ENCODE assay signal across 8 cellular contexts in genomic region chr1:45686081-45687013, GRCh38. TPM values are rescaled to one million over a fixed set of nuclear protein-coding genes. Genes with fewer than 3 reads are reported as not detected.
DNase-seq lines count a peak whose midpoint lies in the region; ATAC-seq and TF ChIP-seq lines count a peak whose summit lies in the region.

GPBP1L1 (minus strand) TSS chr1:45686533; CDS start chr1:45659087, 27,446 bp downstream.

- peaks cover 9 to 35% (median 24%) of the 10 kb centered on the region in 4 donors for H3K4me1 ChIP-seq in liver (ENCODE audit: control insufficient read depth in 4 of 4, insufficient read depth in 4 of 4, low read length in 3 of 4)

- TF ChIP-seq CTCF in C4-2B (conservative IDR thresholded peaks at IDR 0.05) (no peak), liver (IDR thresholded peaks at IDR 0.05; ENCODE audit: low read depth, low read length, missing input control) (peak; percentile 3)

- H3K27ac Mint-ChIP-seq in dendritic cell treated with granulocyte-macrophage colony-stimulating factor and Interleukin-4, amounts not matched to agents 40 ng/mL and 50 ng/mL, for 4 days = peak within 1 kb of the TSS; percentile 90

- peak; percentile 94 for DNase-seq in NCI-H748 (lab: John Stamatoyannopoulos, UW; ENCODE audit: unreplicated experiment)
- DNase-seq in activated CD4-positive, alpha-beta T cell treated with anti-CD3 and anti-CD28 coated beads, Interleukin-2, amount 50 U/mL, for 24 hours (ENCODE audit: low read depth in 1 of 2, low spot score in 1 of 2) = peak; percentile 97
- peak; percentile 98 for DNase-seq in stimulated activated CD4-positive, alpha-beta T cell treated with anti-CD3 and anti-CD28 coated beads, Interleukin-4, amount 100 ng/mL, for 24 hours

- intact Hi-C loops in dendritic cell treated with granulocyte-macrophage colony-stimulating factor and Interleukin-4, amounts not matched to agents 40 ng/mL and 50 ng/mL, for 4 days (cut with micrococcal nuclease) = loop anchor here (5.0 to 10.0 kb wide), 2 partner anchors 79 to 158 kb away; no protein-coding TSS in a partner anchor

- H3K4me3 ChIP-seq in liver (ENCODE audit: low read depth in 1 of 3, low read length in 3 of 3) = peak within 1 kb of the TSS; percentile 87 to 99 (median 92)

- H3K4me1 Mint-ChIP-seq in dendritic cell treated with granulocyte-macrophage colony-stimulating factor and Interleukin-4, amounts not matched to agents 40 ng/mL and 50 ng/mL, for 4 days (ENCODE audit: low read depth) = peaks cover 35% of the 10 kb centered on the region

- H3K27ac ChIP-seq in C4-2B (peak within 1 kb of the TSS; percentile 95), liver (ENCODE audit: low read depth in 1 of 2, low read length in 2 of 2) (peak within 1 kb of the TSS; percentile 98 to 99)

- WGBS in liver = under 1% methylated on average over 77 of the region's 77 CpGs

- H3K9ac ChIP-seq in liver (ENCODE audit: low read depth in 1 of 2, low read length in 2 of 2) = peak within 1 kb of the TSS; percentile 98 to 100

- no peaks in the 10 kb centered on the region for H3K9me3 ChIP-seq in liver (ENCODE audit: control insufficient read depth in 4 of 4, low read length in 3 of 4)

- TF ChIP-seq RAD21 in liver (IDR thresholded peaks at IDR 0.05) = no peak

- H3K27me3 ChIP-seq in liver (ENCODE audit: control insufficient read depth in 4 of 4, insufficient read depth in 4 of 4, low read length in 3 of 4) = no peaks in the 10 kb centered on the region

- H3K4me3 Mint-ChIP-seq in dendritic cell treated with granulocyte-macrophage colony-stimulating factor and Interleukin-4, amounts not matched to agents 40 ng/mL and 50 ng/mL, for 4 days = peak within 1 kb of the TSS; percentile 97

- H3K36me3 ChIP-seq in liver (ENCODE audit: control insufficient read depth in 4 of 4, insufficient read depth in 3 of 4, low read depth in 1 of 4, low read length in 3 of 4) = peaks cover 0 to 4% (median 0%) of the 10 kb centered on the region in 4 donors

- ATAC-seq in GM19328 (IDR thresholded peaks at IDR 0.05; ENCODE audit: unreplicated experiment) = peak; percentile 49
- ATAC-seq in HG03520 (IDR thresholded peaks at IDR 0.05; ENCODE audit: unreplicated experiment) = peak; percentile 59

- H3K27me3 Mint-ChIP-seq in dendritic cell treated with granulocyte-macrophage colony-stimulating factor and Interleukin-4, amounts not matched to agents 40 ng/mL and 50 ng/mL, for 4 days = no peaks in the 10 kb centered on the region

- H3K36me3 Mint-ChIP-seq in dendritic cell treated with granulocyte-macrophage colony-stimulating factor and Interleukin-4, amounts not matched to agents 40 ng/mL and 50 ng/mL, for 4 days (ENCODE audit: low read depth) = peaks cover 58% of the 10 kb centered on the region

- no peaks in the 10 kb centered on the region for H3K9me3 Mint-ChIP-seq in dendritic cell treated with granulocyte-macrophage colony-stimulating factor and Interleukin-4, amounts not matched to agents 40 ng/mL and 50 ng/mL, for 4 days

TF ChIP-seq in liver, 16 proteins besides CTCF, POLR2A, EP300 and RAD21:
- TF ChIP-seq ZBTB33 (IDR thresholded peaks at IDR 0.05) = no peak
- no peak for TF ChIP-seq GABPA (IDR thresholded peaks at IDR 0.05 in 1 of 2, conservative IDR thresholded peaks at IDR 0.05 in 1 of 2)
- TF ChIP-seq EGR1 (IDR thresholded peaks at IDR 0.05; ENCODE audit: low read depth in 2 of 2) = peak in 1 of 2 donors; percentile 55
- TF ChIP-seq FOXA1 (IDR thresholded peaks at IDR 0.05) = no peak
- no peak for TF ChIP-seq ATF3 (IDR thresholded peaks at IDR 0.05)
- TF ChIP-seq HNF4A (conservative IDR thresholded peaks at IDR 0.05) = peak; percentile 16 to 17
- TF ChIP-seq HNF4G (IDR thresholded peaks at IDR 0.05) = no peak
- TF ChIP-seq FOXA2 (IDR thresholded peaks at IDR 0.05) = no peak
- TF ChIP-seq RXRA (IDR thresholded peaks at IDR 0.05) = peak in 1 of 2 donors; percentile 24
- TF ChIP-seq MAX (IDR thresholded peaks at IDR 0.05) = no peak
- peak; percentile 59 for TF ChIP-seq TAF1 (conservative IDR thresholded peaks at IDR 0.05)
- peak; percentile 99 for TF ChIP-seq YY1 (IDR thresholded peaks at IDR 0.05)
- no peak for TF ChIP-seq NR2F2 (IDR thresholded peaks at IDR 0.05)
- peak; percentile 1 for TF ChIP-seq REST (IDR thresholded peaks at IDR 0.05)
- TF ChIP-seq SP1 (IDR thresholded peaks at IDR 0.05) = no peak
- no peak for TF ChIP-seq JUND (IDR thresholded peaks at IDR 0.05)

RNA-seq across cellular contexts. Expression of gene GPBP1L1, which starts in this region (rescaled TPM):
- total RNA-seq in liver = 10 to 100 TPM; 66.9 to 86.7 TPM
- polyA plus RNA-seq in liver = 10 to 100 TPM; 24.8 to 40.1 TPM

Comparison
In these comparisons a context has a peak if more than half of its experiments do, and no peak if none do; other contexts are left out.
1. Peak in every context shown above with its lines: DNase-seq, ATAC-seq, H3K4me3 ChIP-seq and H3K27ac ChIP-seq.